ENCODE assay signal across 11 cellular contexts in genomic region chr6:35599761-35600658, GRCh38.
DNase-seq lines count a peak whose midpoint lies in the region; ATAC-seq and TF ChIP-seq lines count a peak whose summit lies in the region.
"Had no signal": no experiment of that assay in that cellular context is flagged by ENCODE, and none has a peak within 500 bp of the region (broad histone marks: within the 10 kb centered on the region; RNA-seq: fewer than 3 reads in every experiment).

No MANE protein-coding gene starts in this region.

- intact Hi-C loops in HCT116 (cut with micrococcal nuclease): no loop called here
- intact Hi-C loops in activated T-helper 1 cell treated with anti-CD3 and anti-CD28 coated beads, Interleukin-12 subunit alpha, Interleukin-12 subunit beta, Interleukin-2, Interleukin-4 antibody, amounts not matched to agents 30 ng/mL and 10 ng/mL and 1 ng/mL, durations not matched to agents 14 hours and 24 hours and 36 hours (cut with micrococcal nuclease): loop anchor here (2.0 to 5.0 kb wide), 3 partner anchors 67 to 137 kb away; partner anchors contain the start of gene ARMC12
- intact Hi-C loops in right cardiac atrium (cut with DNase I): loop anchor here in 1 of 4 donors (5.0 to 10.0 kb wide), 2 partner anchors 85 to 127 kb away; partner anchors contain the start of gene FKBP5
- intact Hi-C loops in spleen (cut with DNase I; ENCODE audit: low total_unique reads): no loop called here

- 79% methylated on average over 8 of the region's 8 CpGs for WGBS in right cardiac atrium
- WGBS in spleen, 5 donors: 72 to 85% (median 78%) methylated on average over 8 of the region's 8 CpGs

- H3K79me2 ChIP-seq in HCT116 (ENCODE audit: insufficient read depth, low read length): peaks cover 14% of the 10 kb centered on the region

- H3K9me2 ChIP-seq in HCT116 (ENCODE audit: insufficient read depth): no peaks in the 10 kb centered on the region

- RAD21 ChIA-PET in HCT116 (lab: Charles Lee; ENCODE audit: low non-redundant PET in 1 of 2, low total read pairs in 2 of 2, uncharacterized antibody in 2 of 2, unreplicated experiment in 2 of 2): interaction anchor here in 1 of 2 experiments (0.7 kb wide), 1 partner anchor 127 kb away, joined by 3 read pairs; no protein-coding TSS in a partner anchor

- no peaks in the 10 kb centered on the region for H3K27me3 Mint-ChIP-seq in activated T-helper 1 cell treated with anti-CD3 and anti-CD28 coated beads, Interleukin-12 subunit alpha, Interleukin-12 subunit beta, Interleukin-2, Interleukin-4 antibody, amounts not matched to agents 30 ng/mL and 10 ng/mL and 1 ng/mL, durations not matched to agents 14 hours and 24 hours and 36 hours (ENCODE audit: insufficient read depth)

- H4K20me1 ChIP-seq in HCT116 (ENCODE audit: insufficient read depth): no peaks in the 10 kb centered on the region

- H3K9ac ChIP-seq in HCT116 (ENCODE audit: low read length): no peak overlapping the region

- peaks cover 65% of the 10 kb centered on the region for H3K4me1 Mint-ChIP-seq in activated T-helper 1 cell treated with anti-CD3 and anti-CD28 coated beads, Interleukin-12 subunit alpha, Interleukin-12 subunit beta, Interleukin-2, Interleukin-4 antibody, amounts not matched to agents 30 ng/mL and 10 ng/mL and 1 ng/mL, durations not matched to agents 14 hours and 24 hours and 36 hours (ENCODE audit: low read depth)

- no peak for ATAC-seq in HCT116
- no peak for ATAC-seq in right cardiac atrium
- ATAC-seq in HG03045 (IDR thresholded peaks at IDR 0.05; ENCODE audit: unreplicated experiment): no peak

- TF ChIP-seq CTCF in HCT116 (IDR thresholded peaks at IDR 0.05 in 2 of 3, conservative IDR thresholded peaks at IDR 0.05 in 1 of 3; ENCODE audit: borderline replicate concordance in 1 of 3, insufficient read depth in 1 of 3, low read depth in 2 of 3, low read length in 2 of 3) (no peak), spleen (IDR thresholded peaks at IDR 0.05 in 8 of 11, conservative IDR thresholded peaks at IDR 0.05 in 3 of 11) (no peak)

- POLR2A ChIA-PET in HCT116 (lab: Charles Lee): no interaction called here

- no peak for TF ChIP-seq RAD21 in HCT116 (IDR thresholded peaks at IDR 0.05; ENCODE audit: low read depth)

- H3K27ac Mint-ChIP-seq in activated T-helper 1 cell treated with anti-CD3 and anti-CD28 coated beads, Interleukin-12 subunit alpha, Interleukin-12 subunit beta, Interleukin-2, Interleukin-4 antibody, amounts not matched to agents 30 ng/mL and 10 ng/mL and 1 ng/mL, durations not matched to agents 14 hours and 24 hours and 36 hours: peak overlapping the region; percentile 78

- no peak for DNase-seq in HCT116 (ENCODE audit: low read depth, low spot score)
- DNase-seq in activated T-helper 1 cell treated with anti-CD3 and anti-CD28 coated beads, Interleukin-12 subunit alpha, Interleukin-12 subunit beta, Interleukin-2, Interleukin-4 antibody, amounts not matched to agents 30 ng/mL and 10 ng/mL and 1 ng/mL, durations not matched to agents 14 hours and 24 hours and 36 hours (ENCODE audit: low spot score): no peak
- DNase-seq in right cardiac atrium: no peak
- no peak for DNase-seq in spleen
- DNase-seq in GM19238 (ENCODE audit: insufficient read length, low spot score): no peak
- no peak for DNase-seq in anterior cingulate cortex (lab: John Stamatoyannopoulos, UW)
- DNase-seq in ecto neural progenitor cell (ENCODE audit: low spot score): no peak
- DNase-seq: effector CD8-positive, alpha-beta T cell; mucosa of descending colon; NCI-H345 had no signal

- peaks cover 27% of the 10 kb centered on the region for H3K36me3 Mint-ChIP-seq in activated T-helper 1 cell treated with anti-CD3 and anti-CD28 coated beads, Interleukin-12 subunit alpha, Interleukin-12 subunit beta, Interleukin-2, Interleukin-4 antibody, amounts not matched to agents 30 ng/mL and 10 ng/mL and 1 ng/mL, durations not matched to agents 14 hours and 24 hours and 36 hours (ENCODE audit: low read depth)

- H3K36me3 ChIP-seq in HCT116 (ENCODE audit: control insufficient read depth in 1 of 2, insufficient read depth in 2 of 2, low read length in 2 of 2) (peaks cover 0 to under 1% of the 10 kb centered on the region in 2 experiments; a peak in 1 of 4 replicates), spleen (peaks cover 6 to 65% (median 22%) of the 10 kb centered on the region in 6 donors)

- H3K27me3 ChIP-seq in HCT116 (ENCODE audit: insufficient read depth, low read length) (no peaks in the 10 kb centered on the region), right cardiac atrium (ENCODE audit: control insufficient read depth, insufficient read depth) (no peaks in the 10 kb centered on the region), spleen (replicated peaks in 1 of 7) (no peaks in the 10 kb centered on the region)

- H3K9me3 ChIP-seq in HCT116 (ENCODE audit: control insufficient read depth in 1 of 2, insufficient read depth in 1 of 2, low read depth in 1 of 2, low read length in 2 of 2) (no peaks in the 10 kb centered on the region), right cardiac atrium (ENCODE audit: control insufficient read depth, low read length) (no peaks in the 10 kb centered on the region), spleen (no peaks in the 10 kb centered on the region)
- H3K9me3 ChIP-seq: mucosa of descending colon had no signal

- no peaks in the 10 kb centered on the region for H3K9me3 Mint-ChIP-seq in activated T-helper 1 cell treated with anti-CD3 and anti-CD28 coated beads, Interleukin-12 subunit alpha, Interleukin-12 subunit beta, Interleukin-2, Interleukin-4 antibody, amounts not matched to agents 30 ng/mL and 10 ng/mL and 1 ng/mL, durations not matched to agents 14 hours and 24 hours and 36 hours

- H3K4me3 Mint-ChIP-seq in activated T-helper 1 cell treated with anti-CD3 and anti-CD28 coated beads, Interleukin-12 subunit alpha, Interleukin-12 subunit beta, Interleukin-2, Interleukin-4 antibody, amounts not matched to agents 30 ng/mL and 10 ng/mL and 1 ng/mL, durations not matched to agents 14 hours and 24 hours and 36 hours: peak overlapping the region; percentile 68

- no peak for TF ChIP-seq POLR2A in HCT116 (IDR thresholded peaks at IDR 0.05; ENCODE audit: borderline replicate concordance, extremely low read depth, insufficient read depth, insufficient read length)
- TF ChIP-seq POLR2A in spleen (IDR thresholded peaks at IDR 0.05): no peak

- H3K4me3 ChIP-seq in HCT116 (replicated peaks in 1 of 2; ENCODE audit: low read depth in 1 of 2, low read length in 2 of 2): no peak overlapping the region
- H3K4me3 ChIP-seq in right cardiac atrium (ENCODE audit: low read length): no peak overlapping the region
- peak overlapping the region in 1 of 8 donors; percentile 44 for H3K4me3 ChIP-seq in spleen
- H3K4me3 ChIP-seq: mucosa of descending colon had no signal

- peaks cover 90 to 91% of the 10 kb centered on the region in 2 experiments for H3K4me1 ChIP-seq in HCT116 (ENCODE audit: control insufficient read depth in 1 of 2, insufficient read depth in 2 of 2, low read length in 2 of 2)
- peaks cover 20% of the 10 kb centered on the region for H3K4me1 ChIP-seq in right cardiac atrium (ENCODE audit: control insufficient read depth, insufficient read depth, low read length)
- H3K4me1 ChIP-seq in spleen: peaks cover 37 to 100% (median 90%) of the 10 kb centered on the region in 6 donors

- no peak overlapping the region for H2AFZ ChIP-seq in HCT116 (ENCODE audit: low read depth, low read length, poor library complexity, severe bottlenecking)

- CTCF ChIA-PET in HCT116 (lab: Charles Lee): interaction anchor here (1.0 to 1.4 kb wide), 3 partner anchors 9 to 258 kb away, joined by 3 to 6 read pairs (median 3); partner anchors contain the start of gene PPARD

- BruUV-seq in HCT116 (replicated peaks; lab: Mats Ljungman, UMichigan): no TSS peak

- peak overlapping the region; percentile 56; the same call in 1 of the 2 replicates for H3K4me2 ChIP-seq in HCT116 (ENCODE audit: low read length)

- H3K27ac ChIP-seq in HCT116 (ENCODE audit: low read depth, low read length) (peak overlapping the region; percentile 78), right cardiac atrium (ENCODE audit: low read length) (peak overlapping the region; percentile 97), spleen (peak overlapping the region; percentile 82 to 97 (median 92))

TF ChIP-seq in HCT116, 20 proteins besides CTCF, POLR2A, EP300 and RAD21 (continues in another document):
- no peak for TF ChIP-seq SP1 (IDR thresholded peaks at IDR 0.05; ENCODE audit: low read depth)
- no peak for TF ChIP-seq ZNF274 (IDR thresholded peaks at IDR 0.05; ENCODE audit: low read depth, low read length)
- TF ChIP-seq ZBTB33 (IDR thresholded peaks at IDR 0.05; ENCODE audit: extremely low read depth, insufficient replicate concordance, low read length): no peak
- TF ChIP-seq, protein P1, sequence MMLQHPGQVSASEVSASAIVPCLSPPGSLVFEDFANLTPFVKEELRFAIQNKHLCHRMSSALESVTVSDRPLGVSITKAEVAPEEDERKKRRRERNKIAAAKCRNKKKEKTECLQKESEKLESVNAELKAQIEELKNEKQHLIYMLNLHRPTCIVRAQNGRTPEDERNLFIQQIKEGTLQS (IDR thresholded peaks at IDR 0.05): no peak
- TF ChIP-seq ZFX (IDR thresholded peaks at IDR 0.05): no peak
